ENCODE assay signal across 8 cellular contexts in genomic region chr11:118002541-118003019, GRCh38. TPM values are rescaled to one million over a fixed set of nuclear protein-coding genes. Genes with fewer than 3 reads are reported as not detected.
A peak's percentile ranks its signal among the peaks of the same experiment; 100 is the strongest.
DNase-seq lines count a peak whose midpoint lies in the region; ATAC-seq, FAIRE-seq and TF ChIP-seq lines count a peak whose summit lies in the region.

No MANE protein-coding gene starts in this region.

- no peaks in the 10 kb centered on the region for H3K27me3 ChIP-seq in MG63

- no peaks in the 10 kb centered on the region for H3K4me1 ChIP-seq in kidney (ENCODE audit: control insufficient read depth in 1 of 2, insufficient read depth in 1 of 2, low read depth in 1 of 2, low read length in 2 of 2)

- H3K4me3 ChIP-seq in MG63 (no peak overlapping the region), kidney (ENCODE audit: low read length in 2 of 2) (no peak overlapping the region)

- ATAC-seq in GM18907 (IDR thresholded peaks at IDR 0.05; ENCODE audit: unreplicated experiment) = no peak

- no peak overlapping the region for H3K9ac ChIP-seq in kidney (ENCODE audit: low read length in 2 of 2)

- DNase-seq in MG63 (peak; percentile 49), kidney (no peak), NCI-H2107 (lab: John Stamatoyannopoulos, UW) (no peak), 8988T (no peak), middle frontal gyrus (ENCODE audit: extremely low spot score, low spot score) (no peak)
- DNase-seq in activated CD8-positive, alpha-beta memory T cell treated with anti-CD3 and anti-CD28 coated beads for 48 hours (ENCODE audit: low read depth in 2 of 3, low spot score in 2 of 3) = peak in 2 of 3 experiments; percentile 53 to 63
- DNase-seq in stimulated activated CD4-positive, alpha-beta T cell treated with anti-CD3 and anti-CD28 coated beads, Interleukin-4, amount 100 ng/mL, for 48 hours (ENCODE audit: low read depth in 2 of 2) = peak; percentile 57 to 79

- no peaks in the 10 kb centered on the region for H3K36me3 ChIP-seq in MG63
- H3K36me3 ChIP-seq in kidney (ENCODE audit: control insufficient read depth in 1 of 2, insufficient read depth in 2 of 2, low read length in 2 of 2) = no peaks in the 10 kb centered on the region

- peak overlapping the region; percentile 34 to 78 for H3K27ac ChIP-seq in kidney (ENCODE audit: low read depth in 2 of 2, low read length in 2 of 2)

- H3K9me3 ChIP-seq in MG63 (no peaks in the 10 kb centered on the region), kidney (ENCODE audit: control insufficient read depth in 1 of 2, low read length in 2 of 2) (peaks cover 0 to 3% of the 10 kb centered on the region in 2 donors)

- no peak for FAIRE-seq in kidney (lab: Jason Lieb, UNC)

- intact Hi-C loops in kidney (cut with DNase I) = no loop called here

- TF ChIP-seq CTCF in kidney (IDR thresholded peaks at IDR 0.05; ENCODE audit: borderline replicate concordance, extremely low read depth, insufficient read depth) = no peak

RNA-seq across cellular contexts. Expression of gene IL10RA, which starts 16.4 kb away (rescaled TPM):
- 1.3 TPM in 1 of 2 replicates, not detected in the other for total RNA-seq in MG63 (2014; rRNA removed; shearing (Covaris generic); ENCODE audit: low replicate concordance)
- total RNA-seq in kidney = 37.2 TPM
- 1.8 TPM for polyA plus RNA-seq in kidney (ENCODE audit: insufficient read depth, low read depth, low replicate concordance)

Comparison
In these comparisons a context has a peak if more than half of its experiments do, and no peak if none do; other contexts are left out.
1. DNase-seq: peak in MG63 (single experiment), activated CD8-positive, alpha-beta memory T cell treated with anti-CD3 and anti-CD28 coated beads for 48 hours (2 of 3) and stimulated activated CD4-positive, alpha-beta T cell treated with anti-CD3 and anti-CD28 coated beads, Interleukin-4, amount 100 ng/mL, for 48 hours (2 of 2); none in kidney (single experiment), NCI-H2107 (single experiment), 8988T (single experiment) and middle frontal gyrus (single experiment).
2. RNA of gene IL10RA, which starts 16.4 kb away (total RNA-seq): 37.2 TPM in kidney (single experiment); 1.3 TPM in MG63; every median in the first group is over 10 times any median in the second.